Comparison of ENCODE assay signal across 1 cellular context in the genomic region with DNA sequence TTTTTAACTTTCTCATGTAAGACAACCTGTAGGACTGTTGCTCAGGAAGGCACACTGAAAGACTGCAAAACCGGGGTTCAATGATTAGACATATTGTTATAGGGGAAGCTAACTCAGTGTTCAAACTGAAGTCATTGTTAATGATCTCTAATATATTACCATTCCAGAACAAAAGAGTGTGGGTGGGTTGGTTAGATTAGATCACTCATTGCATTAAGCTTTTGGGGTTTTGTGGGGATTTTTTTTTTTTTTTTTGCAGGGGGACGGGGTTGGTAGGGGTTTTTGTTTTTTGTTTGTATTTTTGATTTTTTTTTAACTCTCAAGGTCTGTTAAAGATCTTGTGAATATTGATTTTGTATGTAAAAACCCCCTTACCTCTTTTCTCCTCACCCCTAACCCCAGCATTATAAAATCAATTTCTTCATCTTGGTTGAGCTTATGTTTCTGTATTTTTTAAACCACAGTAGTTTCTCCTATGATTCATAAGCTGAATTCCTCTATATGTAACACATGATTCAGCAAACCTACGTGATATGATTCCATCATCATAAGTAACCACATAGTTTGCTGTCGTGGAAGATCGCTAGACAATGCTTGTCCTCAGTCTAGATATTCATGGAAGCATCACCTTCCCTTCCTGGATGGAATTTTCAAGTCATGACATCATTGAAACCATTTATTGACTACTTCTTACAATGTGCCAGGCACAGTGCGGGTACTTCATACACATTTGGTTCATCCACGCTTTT.
TF ChIP-seq lines count a peak whose summit lies in the region.

No MANE protein-coding gene starts in this region.

TF ChIP-seq in GM23338, 12 proteins besides CTCF, POLR2A, EP300 and RAD21 (continued from another document):
- TF ChIP-seq, protein P1, sequence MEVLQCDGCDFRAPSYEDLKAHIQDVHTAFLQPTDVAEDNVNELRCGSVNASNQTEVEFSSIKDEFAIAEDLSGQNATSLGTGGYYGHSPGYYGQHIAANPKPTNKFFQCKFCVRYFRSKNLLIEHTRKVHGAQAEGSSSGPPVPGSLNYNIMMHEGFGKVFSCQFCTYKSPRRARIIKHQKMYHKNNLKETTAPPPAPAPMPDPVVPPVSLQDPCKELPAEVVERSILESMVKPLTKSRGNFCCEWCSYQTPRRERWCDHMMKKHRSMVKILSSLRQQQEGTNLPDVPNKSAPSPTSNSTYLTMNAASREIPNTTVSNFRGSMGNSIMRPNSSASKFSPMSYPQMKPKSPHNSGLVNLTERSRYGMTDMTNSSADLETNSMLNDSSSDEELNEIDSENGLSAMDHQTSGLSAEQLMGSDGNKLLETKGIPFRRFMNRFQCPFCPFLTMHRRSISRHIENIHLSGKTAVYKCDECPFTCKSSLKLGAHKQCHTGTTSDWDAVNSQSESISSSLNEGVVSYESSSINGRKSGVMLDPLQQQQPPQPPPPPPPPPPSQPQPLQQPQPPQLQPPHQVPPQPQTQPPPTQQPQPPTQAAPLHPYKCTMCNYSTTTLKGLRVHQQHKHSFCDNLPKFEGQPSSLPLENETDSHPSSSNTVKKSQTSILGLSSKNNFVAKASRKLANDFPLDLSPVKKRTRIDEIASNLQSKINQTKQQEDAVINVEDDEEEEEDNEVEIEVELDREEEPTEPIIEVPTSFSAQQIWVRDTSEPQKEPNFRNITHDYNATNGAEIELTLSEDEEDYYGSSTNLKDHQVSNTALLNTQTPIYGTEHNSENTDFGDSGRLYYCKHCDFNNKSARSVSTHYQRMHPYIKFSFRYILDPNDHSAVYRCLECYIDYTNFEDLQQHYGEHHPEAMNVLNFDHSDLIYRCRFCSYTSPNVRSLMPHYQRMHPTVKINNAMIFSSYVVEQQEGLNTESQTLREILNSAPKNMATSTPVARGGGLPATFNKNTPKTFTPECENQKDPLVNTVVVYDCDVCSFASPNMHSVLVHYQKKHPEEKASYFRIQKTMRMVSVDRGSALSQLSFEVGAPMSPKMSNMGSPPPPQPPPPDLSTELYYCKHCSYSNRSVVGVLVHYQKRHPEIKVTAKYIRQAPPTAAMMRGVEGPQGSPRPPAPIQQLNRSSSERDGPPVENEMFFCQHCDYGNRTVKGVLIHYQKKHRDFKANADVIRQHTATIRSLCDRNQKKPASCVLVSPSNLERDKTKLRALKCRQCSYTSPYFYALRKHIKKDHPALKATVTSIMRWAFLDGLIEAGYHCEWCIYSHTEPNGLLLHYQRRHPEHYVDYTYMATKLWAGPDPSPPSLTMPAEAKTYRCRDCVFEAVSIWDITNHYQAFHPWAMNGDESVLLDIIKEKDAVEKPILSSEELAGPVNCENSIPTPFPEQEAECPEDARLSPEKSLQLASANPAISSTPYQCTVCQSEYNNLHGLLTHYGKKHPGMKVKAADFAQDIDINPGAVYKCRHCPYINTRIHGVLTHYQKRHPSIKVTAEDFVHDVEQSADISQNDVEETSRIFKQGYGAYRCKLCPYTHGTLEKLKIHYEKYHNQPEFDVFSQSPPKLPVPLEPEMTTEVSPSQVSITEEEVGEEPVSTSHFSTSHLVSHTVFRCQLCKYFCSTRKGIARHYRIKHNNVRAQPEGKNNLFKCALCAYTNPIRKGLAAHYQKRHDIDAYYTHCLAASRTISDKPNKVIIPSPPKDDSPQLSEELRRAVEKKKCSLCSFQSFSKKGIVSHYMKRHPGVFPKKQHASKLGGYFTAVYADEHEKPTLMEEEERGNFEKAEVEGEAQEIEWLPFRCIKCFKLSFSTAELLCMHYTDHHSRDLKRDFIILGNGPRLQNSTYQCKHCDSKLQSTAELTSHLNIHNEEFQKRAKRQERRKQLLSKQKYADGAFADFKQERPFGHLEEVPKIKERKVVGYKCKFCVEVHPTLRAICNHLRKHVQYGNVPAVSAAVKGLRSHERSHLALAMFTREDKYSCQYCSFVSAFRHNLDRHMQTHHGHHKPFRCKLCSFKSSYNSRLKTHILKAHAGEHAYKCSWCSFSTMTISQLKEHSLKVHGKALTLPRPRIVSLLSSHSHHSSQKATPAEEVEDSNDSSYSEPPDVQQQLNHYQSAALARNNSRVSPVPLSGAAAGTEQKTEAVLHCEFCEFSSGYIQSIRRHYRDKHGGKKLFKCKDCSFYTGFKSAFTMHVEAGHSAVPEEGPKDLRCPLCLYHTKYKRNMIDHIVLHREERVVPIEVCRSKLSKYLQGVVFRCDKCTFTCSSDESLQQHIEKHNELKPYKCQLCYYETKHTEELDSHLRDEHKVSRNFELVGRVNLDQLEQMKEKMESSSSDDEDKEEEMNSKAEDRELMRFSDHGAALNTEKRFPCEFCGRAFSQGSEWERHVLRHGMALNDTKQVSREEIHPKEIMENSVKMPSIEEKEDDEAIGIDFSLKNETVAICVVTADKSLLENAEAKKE (CRISPR knock-in tag; IDR thresholded peaks at IDR 0.05), result no peak
- TF ChIP-seq STAT1 (IDR thresholded peaks at IDR 0.05; ENCODE audit: unreplicated experiment) (no peak), EZH2phosphoT487 (IDR thresholded peaks at IDR 0.05; ENCODE audit: unreplicated experiment) (no peak), ZNF114 (CRISPR knock-in tag; IDR thresholded peaks at IDR 0.05) (no peak)
